22 cellular contexts compared by ENCODE assay signal in genomic region chr15:27956285-27956684, GRCh38.
DNase-seq lines count a peak whose midpoint lies in the region; ATAC-seq and TF ChIP-seq lines count a peak whose summit lies in the region.
"Had no signal": no experiment of that assay in that cellular context is flagged by ENCODE, and none has a peak within 500 bp of the region (broad histone marks: within the 10 kb centered on the region; RNA-seq: fewer than 3 reads in every experiment).

No MANE protein-coding gene starts in this region.

- H3K36me3 Mint-ChIP-seq in GM23338 (ENCODE audit: low read depth): no peaks in the 10 kb centered on the region
- H3K36me3 Mint-ChIP-seq in naive thymus-derived CD8-positive, alpha-beta T cell: no peaks in the 10 kb centered on the region
- H3K36me3 Mint-ChIP-seq: activated CD4-positive, alpha-beta memory T cell treated with anti-CD3 and anti-CD28 coated beads for 36 hours; CD8-positive, alpha-beta memory T cell had no signal

- no peak for TF ChIP-seq POLR2A in gastrocnemius medialis (IDR thresholded peaks at IDR 0.05)

- H3K4me1 ChIP-seq in GM23338 (ENCODE audit: insufficient read depth) (no peaks in the 10 kb centered on the region), gastrocnemius medialis (no peaks in the 10 kb centered on the region)
- H3K4me1 ChIP-seq: SJSA1, upper lobe of right lung had no signal

- no peaks in the 10 kb centered on the region for H3K4me1 Mint-ChIP-seq in GM23338
- peaks cover 0 to 9% (median under 1%) of the 10 kb centered on the region in 4 donors for H3K4me1 Mint-ChIP-seq in naive thymus-derived CD8-positive, alpha-beta T cell
- H3K4me1 Mint-ChIP-seq: CD8-positive, alpha-beta memory T cell; T-helper 17 cell had no signal

- in situ Hi-C loops in gastrocnemius medialis (cut with MboI; ENCODE audit: low sequenced_read_pairs in 4 of 4): no loop called here

- TF ChIP-seq CTCF in GM23338 (conservative IDR thresholded peaks at IDR 0.05; ENCODE audit: low read depth in 2 of 2) (no peak), LNCaP clone FGC (IDR thresholded peaks at IDR 0.05; ENCODE audit: control insufficient read depth, extremely low read depth, insufficient read depth) (no peak), WERI-Rb-1 (IDR thresholded peaks at IDR 0.05; ENCODE audit: low read depth, low read length) (no peak), gastrocnemius medialis (IDR thresholded peaks at IDR 0.05 in 4 of 5, conservative IDR thresholded peaks at IDR 0.05 in 1 of 5) (no peak)

- no peaks in the 10 kb centered on the region for H3K79me2 ChIP-seq in GM23338 (replicated peaks; ENCODE audit: insufficient read depth)

- no peaks in the 10 kb centered on the region for H3K9me3 Mint-ChIP-seq in GM23338
- H3K9me3 Mint-ChIP-seq in naive thymus-derived CD8-positive, alpha-beta T cell: no peaks in the 10 kb centered on the region
- H3K9me3 Mint-ChIP-seq: activated B cell treated with CpG ODN at 0.5 μM for 24 hours; activated CD4-positive, alpha-beta memory T cell treated with anti-CD3 and anti-CD28 coated beads for 36 hours had no signal

- H3K9me3 ChIP-seq in WERI-Rb-1 (ENCODE audit: severe bottlenecking): no peaks in the 10 kb centered on the region
- H3K9me3 ChIP-seq in gastrocnemius medialis: no peaks in the 10 kb centered on the region
- H3K9me3 ChIP-seq: SJSA1, upper lobe of right lung had no signal

- H3F3A ChIP-seq in GM23338 (replicated peaks; ENCODE audit: low read depth): no peaks in the 10 kb centered on the region

- no peaks in the 10 kb centered on the region for H4K20me1 ChIP-seq in GM23338 (replicated peaks; ENCODE audit: insufficient read depth)

- H3K9me2 ChIP-seq in GM23338 (ENCODE audit: insufficient read depth): no peaks in the 10 kb centered on the region

- no peaks in the 10 kb centered on the region for H3K36me3 ChIP-seq in GM23338 (ENCODE audit: insufficient read depth)
- no peaks in the 10 kb centered on the region for H3K36me3 ChIP-seq in WERI-Rb-1
- H3K36me3 ChIP-seq in gastrocnemius medialis: no peaks in the 10 kb centered on the region
- H3K36me3 ChIP-seq: SJSA1, upper lobe of right lung had no signal

- peak overlapping the region; percentile 47; the same call in 1 of the 2 replicates for H2AFZ ChIP-seq in GM23338

- no peak overlapping the region for H3K4me2 ChIP-seq in GM23338

- peaks cover 4% of the 10 kb centered on the region for H3K27me3 Mint-ChIP-seq in GM23338 (ENCODE audit: insufficient read depth, low read depth, poor library complexity)
- peaks cover 0 to 11% (median 0%) of the 10 kb centered on the region in 5 donors for H3K27me3 Mint-ChIP-seq in naive thymus-derived CD8-positive, alpha-beta T cell
- H3K27me3 Mint-ChIP-seq: activated B cell treated with CpG ODN at 0.5 μM for 24 hours; activated CD4-positive, alpha-beta memory T cell treated with anti-CD3 and anti-CD28 coated beads for 36 hours had no signal

- H3K27ac ChIP-seq in GM23338 (ENCODE audit: low read depth) (no peak overlapping the region), WERI-Rb-1 (no peak overlapping the region), gastrocnemius medialis (no peak overlapping the region)
- H3K27ac ChIP-seq: dorsolateral prefrontal cortex, SJSA1, upper lobe of right lung had no signal

- DNase-seq in GM23338 (ENCODE audit: low spot score) (no peak), LNCaP clone FGC (ENCODE audit: low read depth) (peak; percentile 6), WERI-Rb-1 (peak; percentile 88), iPS-NIHi11 (ENCODE audit: low spot score) (peak; percentile 39), gastrocnemius medialis (no peak), putamen (ENCODE audit: low spot score) (no peak)
- DNase-seq in naive thymus-derived CD8-positive, alpha-beta T cell: no peak
- no peak for DNase-seq in activated T-cell treated with anti-CD3 and anti-CD28 coated beads, Interleukin-2, amount 50 U/mL, for 48 hours
- DNase-seq: activated B cell treated with CpG ODN at 0.5 μM for 24 hours; activated CD4-positive, alpha-beta memory T cell treated with anti-CD3 and anti-CD28 coated beads for 36 hours; activated T-cell treated with anti-CD3 and anti-CD28 coated beads for 4 hours; caudate nucleus; CD8-positive, alpha-beta memory T cell; dorsolateral prefrontal cortex; foreskin melanocyte; hypothalamus; mammary epithelial cell; NCI-H1105 treated with DMSO at 0.1 percent for 48 hours; PC-3; T-helper 17 cell; upper lobe of right lung had no signal

- intact Hi-C loops in gastrocnemius medialis (cut with DNase I; ENCODE audit: low total_unique reads): no loop called here

- no peak overlapping the region for H3K27ac Mint-ChIP-seq in GM23338
- no peak overlapping the region for H3K27ac Mint-ChIP-seq in naive thymus-derived CD8-positive, alpha-beta T cell
- H3K27ac Mint-ChIP-seq: activated B cell treated with CpG ODN at 0.5 μM for 24 hours; activated CD4-positive, alpha-beta memory T cell treated with anti-CD3 and anti-CD28 coated beads for 36 hours; CD8-positive, alpha-beta memory T cell; T-helper 17 cell had no signal

- H3K27me3 ChIP-seq in GM23338 (ENCODE audit: insufficient read depth) (no peaks in the 10 kb centered on the region), WERI-Rb-1 (ENCODE audit: insufficient read depth, low read depth, severe bottlenecking) (no peaks in the 10 kb centered on the region), gastrocnemius medialis (no peaks in the 10 kb centered on the region)
- H3K27me3 ChIP-seq: SJSA1, upper lobe of right lung had no signal

- POLR2A ChIA-PET in naive thymus-derived CD8-positive, alpha-beta T cell (lab: Charles Lee): no interaction called here

- ATAC-seq in GM23338: peak; percentile 23; the same call in 1 of the 3 replicates
- no peak for ATAC-seq in naive thymus-derived CD8-positive, alpha-beta T cell
- ATAC-seq in gastrocnemius medialis: no peak
- ATAC-seq: PC-3, T-helper 17 cell, upper lobe of right lung had no signal

- H3K4me3 ChIP-seq in GM23338 (no peak overlapping the region), LNCaP clone FGC (ENCODE audit: low read depth, low read length) (no peak overlapping the region), WERI-Rb-1 (ENCODE audit: low read depth, low read length) (no peak overlapping the region), gastrocnemius medialis (no peak overlapping the region)
- H3K4me3 ChIP-seq: dorsolateral prefrontal cortex, SJSA1, upper lobe of right lung had no signal

- no peak overlapping the region for H3K4me3 Mint-ChIP-seq in GM23338
- H3K4me3 Mint-ChIP-seq in naive thymus-derived CD8-positive, alpha-beta T cell: no peak overlapping the region
- H3K4me3 Mint-ChIP-seq: activated B cell treated with CpG ODN at 0.5 μM for 24 hours; activated CD4-positive, alpha-beta memory T cell treated with anti-CD3 and anti-CD28 coated beads for 36 hours; CD8-positive, alpha-beta memory T cell; T-helper 17 cell had no signal

TF ChIP-seq in GM23338, 12 proteins besides CTCF, POLR2A, EP300 and RAD21 (continues in another document):
- no peak for TF ChIP-seq EZH2 (IDR thresholded peaks at IDR 0.05; ENCODE audit: low read depth, unreplicated experiment)

Comparison
In these comparisons a context has a peak if more than half of its experiments do, and no peak if none do; other contexts are left out.
1. DNase-seq: peak in LNCaP clone FGC (single experiment), WERI-Rb-1 (single experiment) and iPS-NIHi11 (single experiment); none in GM23338 (single experiment), naive thymus-derived CD8-positive, alpha-beta T cell (0 of 10), activated T-cell treated with anti-CD3 and anti-CD28 coated beads, Interleukin-2, amount 50 U/mL, for 48 hours (0 of 2), gastrocnemius medialis (0 of 2) and putamen (single experiment).